16 cellular contexts compared by ENCODE assay signal in the genomic region with DNA sequence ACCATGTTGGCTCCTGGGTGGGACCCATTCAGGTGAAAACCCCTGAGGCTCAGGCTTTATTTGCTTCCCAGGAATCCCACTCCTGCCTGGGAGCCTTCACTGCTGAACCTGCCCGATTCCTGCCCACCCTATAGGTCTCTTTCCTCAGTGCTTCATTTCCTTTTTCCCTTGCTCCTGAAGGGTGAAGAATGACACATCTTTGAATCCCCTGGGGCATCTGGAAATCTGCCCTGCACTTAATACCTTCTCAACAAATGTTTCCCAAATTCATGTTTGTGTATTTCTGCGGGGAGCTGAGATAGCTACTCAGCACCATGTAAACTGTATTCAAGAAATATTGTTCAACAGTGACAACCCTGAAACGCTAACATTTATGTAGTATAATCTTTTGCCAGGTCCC. TPM values are rescaled to one million over a fixed set of nuclear protein-coding genes. Genes with fewer than 3 reads are reported as not detected.
DNase-seq lines count a peak whose midpoint lies in the region; FAIRE-seq and TF ChIP-seq lines count a peak whose summit lies in the region.
"Had no signal": no experiment of that assay in that cellular context is flagged by ENCODE, and none has a peak within 500 bp of the region (broad histone marks: within the 10 kb centered on the region; RNA-seq: fewer than 3 reads in every experiment).

No MANE protein-coding gene starts in this region.

- H3K4me2 ChIP-seq in osteoblast (ENCODE audit: insufficient read depth, low read length): no peak overlapping the region
- H3K4me2 ChIP-seq: BLaER1 had no signal

- H3K9me3 ChIP-seq in osteoblast (ENCODE audit: low read depth, low read length): no peaks in the 10 kb centered on the region
- H3K9me3 ChIP-seq: BLaER1, HAP-1 had no signal

- no peaks in the 10 kb centered on the region for H3K79me2 ChIP-seq in osteoblast (ENCODE audit: insufficient read depth, low read length)

- DNase-seq in EL (peak; percentile 35), NCI-H226 (peak; percentile 24), bronchial epithelial cell (ENCODE audit: low read depth) (peak; percentile 69), osteoblast (ENCODE audit: insufficient read length, low spot score, missing footprints) (peak; percentile 69), amniotic stem cell (lab: John Stamatoyannopoulos, UW) (no peak), osteocyte (ENCODE audit: extremely low spot score, unreplicated experiment) (no peak), SW 1271 (lab: John Stamatoyannopoulos, UW) (no peak)
- DNase-seq: 8988T; CD4-positive, alpha-beta memory T cell; DMS153; DMS79; GM23248 had no signal

- no peak overlapping the region for H3K27ac Mint-ChIP-seq in osteocyte (ENCODE audit: unreplicated experiment)

- H3K4me3 ChIP-seq in bronchial epithelial cell (ENCODE audit: low read depth, low read length): no peak overlapping the region
- no peak overlapping the region for H3K4me3 ChIP-seq in osteoblast (ENCODE audit: insufficient read depth, low read length)
- H3K4me3 ChIP-seq: BLaER1, GM23248, HAP-1 had no signal

- H3K4me3 Mint-ChIP-seq in osteocyte (ENCODE audit: unreplicated experiment): no peak overlapping the region
- H3K4me3 Mint-ChIP-seq: CD14-positive monocyte; CD4-positive, alpha-beta memory T cell had no signal

- H3K27ac ChIP-seq in osteoblast (ENCODE audit: low read depth, low read length): no peak overlapping the region
- H3K27ac ChIP-seq: BLaER1, GM23248 had no signal

- H3K27me3 ChIP-seq in bronchial epithelial cell (ENCODE audit: control insufficient read depth, insufficient read depth, low read length): peaks cover 3% of the 10 kb centered on the region
- H3K27me3 ChIP-seq in osteoblast (ENCODE audit: insufficient read depth, low read length): peaks cover 19% of the 10 kb centered on the region
- H3K27me3 ChIP-seq: BLaER1 had no signal

- FAIRE-seq in bronchial epithelial cell (lab: Jason Lieb, UNC): no peak
- FAIRE-seq: GM18507 had no signal

- no peaks in the 10 kb centered on the region for H3K36me3 ChIP-seq in bronchial epithelial cell (ENCODE audit: control insufficient read depth, insufficient read depth, low read length)
- no peaks in the 10 kb centered on the region for H3K36me3 ChIP-seq in osteoblast (ENCODE audit: insufficient read depth, low read length)
- H3K36me3 ChIP-seq: BLaER1, HAP-1 had no signal

- H2AFZ ChIP-seq in osteoblast (ENCODE audit: low read length): no peak overlapping the region
- H2AFZ ChIP-seq: GM23248 had no signal

- TF ChIP-seq CTCF in bronchial epithelial cell (IDR thresholded peaks at IDR 0.05; ENCODE audit: insufficient read depth, low read length, severe bottlenecking) (no peak), osteoblast (IDR thresholded peaks at IDR 0.05; ENCODE audit: extremely low read depth, low read depth, low read length) (no peak), osteocyte (IDR thresholded peaks at IDR 0.05) (no peak)

- no peaks in the 10 kb centered on the region for H3K4me1 ChIP-seq in osteoblast (ENCODE audit: insufficient read depth, low read length)
- H3K4me1 ChIP-seq: HAP-1 had no signal

- peaks cover 17% of the 10 kb centered on the region for H3K27me3 Mint-ChIP-seq in osteocyte (ENCODE audit: unreplicated experiment)

- no peaks in the 10 kb centered on the region for H3K4me1 Mint-ChIP-seq in osteocyte (ENCODE audit: unreplicated experiment)
- H3K4me1 Mint-ChIP-seq: CD14-positive monocyte; CD4-positive, alpha-beta memory T cell had no signal

- H3K9me3 Mint-ChIP-seq in osteocyte (ENCODE audit: unreplicated experiment): no peaks in the 10 kb centered on the region
- H3K9me3 Mint-ChIP-seq: CD4-positive, alpha-beta memory T cell had no signal

- no peaks in the 10 kb centered on the region for H4K20me1 ChIP-seq in osteoblast (ENCODE audit: insufficient read depth, low read length)
- H4K20me1 ChIP-seq: BLaER1 had no signal

- no peaks in the 10 kb centered on the region for H3K36me3 Mint-ChIP-seq in osteocyte (ENCODE audit: unreplicated experiment)
- H3K36me3 Mint-ChIP-seq: CD14-positive monocyte; CD4-positive, alpha-beta memory T cell had no signal

RNA-seq across cellular contexts. Expression of gene PCBD1, which starts 10.3 kb away (rescaled TPM):
- total RNA-seq in bronchial epithelial cell (16.1 and 31.7 TPM in 2 replicates), osteoblast (19.9 and 21.8 TPM in 2 replicates), osteocyte (36.6 and 40.9 TPM in 2 replicates)

Comparison
In these comparisons a context has a peak if more than half of its experiments do, and no peak if none do; other contexts are left out.
1. DNase-seq: peak in EL (single experiment), NCI-H226 (single experiment), bronchial epithelial cell (single experiment) and osteoblast (single experiment); none in amniotic stem cell (single experiment), osteocyte (single experiment) and SW 1271 (0 of 2).